Comparison of ENCODE assay signal across 29 cellular contexts in genomic region chrX:74080165-74080564, GRCh38.
"Had no signal": no experiment of that assay in that cellular context is flagged by ENCODE, and none has a peak within 500 bp of the region (broad histone marks: within the 10 kb centered on the region; RNA-seq: fewer than 3 reads in every experiment).

No MANE protein-coding gene starts in this region.

- ATAC-seq: activated CD8-positive, alpha-beta memory T cell treated with anti-CD3 and anti-CD28 coated beads, Interleukin-2, amount 10 ng/mL, durations not matched to agents 7 days and 5 days; activated CD8-positive, alpha-beta T cell treated with anti-CD3 and anti-CD28 coated beads for 36 hours; effector memory CD8-positive, alpha-beta T cell; heart left ventricle; lower lobe of right lung; right cardiac atrium; stimulated activated effector memory CD8-positive, alpha-beta T cell treated with anti-CD3 and anti-CD28 coated beads, Interleukin-12 subunit alpha, Interleukin-12 subunit beta, amount 100 ng/mL, for 72 hours; stimulated activated naive CD8-positive, alpha-beta T cell treated with anti-CD3 and anti-CD28 coated beads, Interleukin-15, amount 100 ng/mL, for 72 hours had no signal

- FAIRE-seq: keratinocyte, TTC549 had no signal

- H3K36me3 Mint-ChIP-seq: stimulated activated effector memory CD8-positive, alpha-beta T cell treated with anti-CD3 and anti-CD28 coated beads, Interleukin-12 subunit alpha, Interleukin-12 subunit beta, amount 100 ng/mL, for 72 hours had no signal

- DNase-seq: activated CD4-positive, alpha-beta T cell treated with anti-CD3 and anti-CD28 coated beads, Interleukin-2, amount 10 ng/mL, durations not matched to agents 7 days and 5 days; activated CD4-positive, CD25-positive, alpha-beta regulatory T cell treated with anti-CD3 and anti-CD28 coated beads, Interleukin-2, amount 50 U/mL, for 72 hours; activated CD8-positive, alpha-beta memory T cell treated with anti-CD3 and anti-CD28 coated beads, Interleukin-2, amount 10 ng/mL, durations not matched to agents 7 days and 5 days; activated CD8-positive, alpha-beta T cell treated with anti-CD3 and anti-CD28 coated beads for 36 hours; activated gamma-delta T cell; activated T-cell treated with anti-CD3 and anti-CD28 coated beads for 4 hours; anterior cingulate cortex; caudate nucleus; colonic mucosa; dorsolateral prefrontal cortex; effector memory CD8-positive, alpha-beta T cell; heart left ventricle; lower lobe of right lung; naive B cell; nucleus accumbens; right cardiac atrium; stimulated activated CD4-positive, alpha-beta T cell treated with anti-CD3 and anti-CD28 coated beads, Interleukin-2, amount 100 ng/mL, for 24 hours; stimulated activated naive CD8-positive, alpha-beta T cell treated with anti-CD3 and anti-CD28 coated beads, Interleukin-15, amount 100 ng/mL, for 72 hours; tibial artery; WERI-Rb-1 had no signal

- H3K9me3 ChIP-seq: colonic mucosa, esophagus muscularis mucosa, lower lobe of right lung had no signal

- H3K36me3 ChIP-seq: colonic mucosa, lower lobe of right lung, WERI-Rb-1 had no signal

- H3K79me2 ChIP-seq: parathyroid adenoma had no signal

- H3K27ac Mint-ChIP-seq: activated CD4-positive, alpha-beta T cell treated with anti-CD3 and anti-CD28 coated beads, Interleukin-2, amount 10 ng/mL, durations not matched to agents 7 days and 5 days; activated CD8-positive, alpha-beta memory T cell treated with anti-CD3 and anti-CD28 coated beads, Interleukin-2, amount 10 ng/mL, durations not matched to agents 7 days and 5 days; activated CD8-positive, alpha-beta T cell treated with anti-CD3 and anti-CD28 coated beads for 36 hours; activated naive CD4-positive, alpha-beta T cell treated with anti-CD3 and anti-CD28 coated beads, Interleukin-2, amount 50 U/mL, for 24 hours; activated T-helper 1 cell treated with anti-CD3 and anti-CD28 coated beads, Interleukin-12 subunit alpha, Interleukin-12 subunit beta, Interleukin-2, Interleukin-4 antibody, amounts not matched to agents 30 ng/mL and 10 ng/mL and 1 ng/mL, durations not matched to agents 14 hours and 24 hours and 36 hours; brain; effector memory CD8-positive, alpha-beta T cell; naive B cell; stimulated activated effector memory CD8-positive, alpha-beta T cell treated with anti-CD3 and anti-CD28 coated beads, Interleukin-12 subunit alpha, Interleukin-12 subunit beta, amount 100 ng/mL, for 72 hours had no signal

- H2AFZ ChIP-seq: parathyroid adenoma had no signal

- H3K27ac ChIP-seq: colonic mucosa, dorsolateral prefrontal cortex, esophagus muscularis mucosa, heart left ventricle, lower lobe of right lung, parathyroid adenoma, skin epidermis, tibial artery, WERI-Rb-1 had no signal

- H3K4me3 ChIP-seq: colonic mucosa, dorsolateral prefrontal cortex, esophagus muscularis mucosa, heart left ventricle, lower lobe of right lung, skin epidermis, tibial artery had no signal

- H3K4me3 Mint-ChIP-seq: activated CD4-positive, alpha-beta T cell treated with anti-CD3 and anti-CD28 coated beads, Interleukin-2, amount 10 ng/mL, durations not matched to agents 7 days and 5 days; activated CD8-positive, alpha-beta memory T cell treated with anti-CD3 and anti-CD28 coated beads, Interleukin-2, amount 10 ng/mL, durations not matched to agents 7 days and 5 days; activated CD8-positive, alpha-beta T cell treated with anti-CD3 and anti-CD28 coated beads for 36 hours; activated naive CD4-positive, alpha-beta T cell treated with anti-CD3 and anti-CD28 coated beads, Interleukin-2, amount 50 U/mL, for 24 hours; activated T-helper 1 cell treated with anti-CD3 and anti-CD28 coated beads, Interleukin-12 subunit alpha, Interleukin-12 subunit beta, Interleukin-2, Interleukin-4 antibody, amounts not matched to agents 30 ng/mL and 10 ng/mL and 1 ng/mL, durations not matched to agents 14 hours and 24 hours and 36 hours; brain; effector memory CD8-positive, alpha-beta T cell; naive B cell; stimulated activated effector memory CD8-positive, alpha-beta T cell treated with anti-CD3 and anti-CD28 coated beads, Interleukin-12 subunit alpha, Interleukin-12 subunit beta, amount 100 ng/mL, for 72 hours; stimulated activated naive CD8-positive, alpha-beta T cell treated with anti-CD3 and anti-CD28 coated beads, Interleukin-15, amount 100 ng/mL, for 72 hours had no signal

- H3K4me1 Mint-ChIP-seq: activated CD4-positive, alpha-beta T cell treated with anti-CD3 and anti-CD28 coated beads, Interleukin-2, amount 10 ng/mL, durations not matched to agents 7 days and 5 days; activated CD8-positive, alpha-beta memory T cell treated with anti-CD3 and anti-CD28 coated beads, Interleukin-2, amount 10 ng/mL, durations not matched to agents 7 days and 5 days; activated naive CD4-positive, alpha-beta T cell treated with anti-CD3 and anti-CD28 coated beads, Interleukin-2, amount 50 U/mL, for 24 hours; brain; naive B cell; stimulated activated effector memory CD8-positive, alpha-beta T cell treated with anti-CD3 and anti-CD28 coated beads, Interleukin-12 subunit alpha, Interleukin-12 subunit beta, amount 100 ng/mL, for 72 hours; stimulated activated naive CD8-positive, alpha-beta T cell treated with anti-CD3 and anti-CD28 coated beads, Interleukin-15, amount 100 ng/mL, for 72 hours had no signal

- H3K9ac ChIP-seq: parathyroid adenoma had no signal

- H3K27me3 ChIP-seq: colonic mucosa, tibial artery had no signal

- H3K4me1 ChIP-seq: colonic mucosa, esophagus muscularis mucosa, heart left ventricle, lower lobe of right lung, parathyroid adenoma, tibial artery had no signal

- H3K27me3 Mint-ChIP-seq: activated CD8-positive, alpha-beta memory T cell treated with anti-CD3 and anti-CD28 coated beads, Interleukin-2, amount 10 ng/mL, durations not matched to agents 7 days and 5 days; activated CD8-positive, alpha-beta T cell treated with anti-CD3 and anti-CD28 coated beads for 36 hours; activated naive CD4-positive, alpha-beta T cell treated with anti-CD3 and anti-CD28 coated beads, Interleukin-2, amount 50 U/mL, for 24 hours; effector memory CD8-positive, alpha-beta T cell; stimulated activated naive CD8-positive, alpha-beta T cell treated with anti-CD3 and anti-CD28 coated beads, Interleukin-15, amount 100 ng/mL, for 72 hours had no signal
